ENCODE assay signal across 1 cellular context in genomic region chr20:21707999-21708737, GRCh38.
TF ChIP-seq lines count a peak whose summit lies in the region.

No MANE protein-coding gene starts in this region.

TF ChIP-seq in H1, 55 proteins besides CTCF, POLR2A, EP300 and RAD21:
- TF ChIP-seq RNF2 (IDR thresholded peaks at IDR 0.05; ENCODE audit: borderline replicate concordance, low read depth, low read length, missing control alignments, poor library complexity, severe bottlenecking) (peak; percentile 61), CBX8 (IDR thresholded peaks at IDR 0.05; ENCODE audit: borderline replicate concordance, low read depth, low read length) (0 out of 2 replicates have a peak, but pooled peaks have one; percentile 52), TBP (IDR thresholded peaks at IDR 0.05; ENCODE audit: low read depth, low read length) (no peak), SP2 (IDR thresholded peaks at IDR 0.05; ENCODE audit: low read length) (no peak), SP1 (IDR thresholded peaks at IDR 0.05; ENCODE audit: low read depth, low read length) (no peak), PHF8 (conservative IDR thresholded peaks at IDR 0.05; ENCODE audit: low read depth, low read length) (no peak), SUZ12 (IDR thresholded peaks at IDR 0.05; ENCODE audit: low read length) (peak; percentile 72), GTF2F1 (IDR thresholded peaks at IDR 0.05; ENCODE audit: borderline replicate concordance, low read depth, low read length) (no peak), CTBP2 (IDR thresholded peaks at IDR 0.05; ENCODE audit: borderline replicate concordance, insufficient read depth, insufficient read length, low read length) (no peak), HDAC6 (IDR thresholded peaks at IDR 0.05; ENCODE audit: low read depth, low read length) (no peak), EZH2 (IDR thresholded peaks at IDR 0.05; ENCODE audit: low read depth, low read length, severe bottlenecking) (peak; percentile 72), ASH2L (IDR thresholded peaks at IDR 0.05; ENCODE audit: low read length) (no peak), SP4 (IDR thresholded peaks at IDR 0.05; ENCODE audit: low read length) (no peak)
TF ChIP-seq in H1: peak in this region for 4.
